Comparison of ENCODE assay signal across 9 cellular contexts in the genomic region with DNA sequence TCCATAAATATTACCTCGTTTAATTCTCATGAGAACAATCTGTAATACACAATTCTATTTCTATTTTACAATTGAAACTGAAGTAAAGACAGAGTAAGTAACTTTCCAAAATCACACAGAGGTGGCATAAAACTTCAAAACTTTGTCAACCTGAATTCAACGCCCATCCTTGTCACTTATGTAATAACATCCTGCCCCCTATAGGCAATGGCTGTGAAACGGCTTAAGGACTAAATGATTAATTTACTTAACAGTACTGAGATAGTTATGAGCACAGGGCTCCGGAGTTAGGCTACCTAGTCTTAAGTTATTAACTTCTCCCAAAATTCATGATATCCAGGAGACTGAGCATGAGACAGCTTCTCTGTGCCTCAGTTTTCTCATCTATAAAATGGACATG.
DNase-seq lines count a peak whose midpoint lies in the region; ATAC-seq and TF ChIP-seq lines count a peak whose summit lies in the region.
"Had no signal": no experiment of that assay in that cellular context is flagged by ENCODE, and none has a peak within 500 bp of the region (broad histone marks: within the 10 kb centered on the region; RNA-seq: fewer than 3 reads in every experiment).

No MANE protein-coding gene starts in this region.

- no peak overlapping the region for H3K27ac Mint-ChIP-seq in activated CD4-positive, alpha-beta T cell treated with anti-CD3 and anti-CD28 coated beads for 36 hours
- H3K27ac Mint-ChIP-seq: stimulated activated naive CD8-positive, alpha-beta T cell treated with anti-CD3 and anti-CD28 coated beads, Interleukin-15, Interleukin-2, amounts not matched to agents 100 ng/mL and 50 ng/mL, for 24 hours had no signal

- no peak overlapping the region for H3K27ac ChIP-seq in tibial nerve

- no peaks in the 10 kb centered on the region for H3K4me1 Mint-ChIP-seq in activated CD4-positive, alpha-beta T cell treated with anti-CD3 and anti-CD28 coated beads for 36 hours

- WGBS in tibial nerve, 2 donors: 21 to 24% methylated on average over 4 of the region's 4 CpGs

- no peaks in the 10 kb centered on the region for H3K36me3 Mint-ChIP-seq in activated CD4-positive, alpha-beta T cell treated with anti-CD3 and anti-CD28 coated beads for 36 hours (ENCODE audit: low read depth)

- H3K4me3 ChIP-seq in epithelial cell of proximal tubule (ENCODE audit: low read depth, low read length): no peak overlapping the region
- H3K4me3 ChIP-seq in tibial nerve: no peak overlapping the region

- no peak overlapping the region for H3K4me3 Mint-ChIP-seq in activated CD4-positive, alpha-beta T cell treated with anti-CD3 and anti-CD28 coated beads for 36 hours
- H3K4me3 Mint-ChIP-seq: stimulated activated naive CD8-positive, alpha-beta T cell treated with anti-CD3 and anti-CD28 coated beads, Interleukin-15, Interleukin-2, amounts not matched to agents 100 ng/mL and 50 ng/mL, for 24 hours had no signal

- TF ChIP-seq EP300 in tibial nerve (IDR thresholded peaks at IDR 0.05): no peak

- H3K9me3 Mint-ChIP-seq in activated CD4-positive, alpha-beta T cell treated with anti-CD3 and anti-CD28 coated beads for 36 hours (ENCODE audit: low read depth): no peaks in the 10 kb centered on the region
- H3K9me3 Mint-ChIP-seq: stimulated activated naive CD8-positive, alpha-beta T cell treated with anti-CD3 and anti-CD28 coated beads, Interleukin-15, Interleukin-2, amounts not matched to agents 100 ng/mL and 50 ng/mL, for 24 hours had no signal

- no peak for ATAC-seq in activated CD4-positive, alpha-beta T cell treated with anti-CD3 and anti-CD28 coated beads for 36 hours
- no peak for ATAC-seq in GM21447 (IDR thresholded peaks at IDR 0.05; ENCODE audit: unreplicated experiment)
- ATAC-seq in GM21515 (IDR thresholded peaks at IDR 0.05; ENCODE audit: unreplicated experiment): no peak
- ATAC-seq in HG03159 (IDR thresholded peaks at IDR 0.05; ENCODE audit: unreplicated experiment): no peak

- POLR2A ChIA-PET in activated CD4-positive, alpha-beta T cell treated with anti-CD3 and anti-CD28 coated beads for 36 hours (lab: Charles Lee): no interaction called here

- no peaks in the 10 kb centered on the region for H3K27me3 ChIP-seq in tibial nerve

- no peaks in the 10 kb centered on the region for H3K36me3 ChIP-seq in tibial nerve

- no peak for TF ChIP-seq POLR2A in tibial nerve (IDR thresholded peaks at IDR 0.05)

- H3K4me1 ChIP-seq in tibial nerve: no peaks in the 10 kb centered on the region

- CTCF ChIA-PET in activated CD4-positive, alpha-beta T cell treated with anti-CD3 and anti-CD28 coated beads for 36 hours (lab: Charles Lee): interaction anchor here (0.6 to 1.3 kb wide), 2 partner anchors 12 to 32 kb away, joined by 3 to 6 read pairs; no protein-coding TSS in a partner anchor

- no peaks in the 10 kb centered on the region for H3K9me3 ChIP-seq in tibial nerve

- DNase-seq in activated CD4-positive, alpha-beta T cell treated with anti-CD3 and anti-CD28 coated beads for 36 hours: peak; percentile 18
- DNase-seq in activated CD4-positive, alpha-beta T cell treated with anti-CD3 and anti-CD28 coated beads, Interleukin-2, amount 50 U/mL, for 4 hours: no peak
- DNase-seq in NCI-H748 treated with DMSO at 0.1 percent for 48 hours (lab: John Stamatoyannopoulos, UW) (peak; percentile 39), epithelial cell of proximal tubule (ENCODE audit: low read depth) (no peak), tibial nerve (ENCODE audit: low spot score in 2 of 2) (peak in 1 of 2 donors; percentile 15)

- TF ChIP-seq CTCF in epithelial cell of proximal tubule (conservative IDR thresholded peaks at IDR 0.05; ENCODE audit: low read depth, low read length) (peak; percentile 75), tibial nerve (IDR thresholded peaks at IDR 0.05) (peak in 3 of 5 experiments; percentile 10 to 41 (median 11))

- intact Hi-C loops in activated CD4-positive, alpha-beta T cell treated with anti-CD3 and anti-CD28 coated beads for 36 hours (cut with DNase I, micrococcal nuclease): loop anchor here in 1 of 2 experiments (2.0 kb wide), 1 partner anchor 382 kb away; no protein-coding TSS in a partner anchor

- peaks cover 19% of the 10 kb centered on the region for H3K27me3 Mint-ChIP-seq in activated CD4-positive, alpha-beta T cell treated with anti-CD3 and anti-CD28 coated beads for 36 hours

Comparison
In these comparisons a context has a peak if more than half of its experiments do, and no peak if none do; other contexts are left out.
1. DNase-seq: peak in activated CD4-positive, alpha-beta T cell treated with anti-CD3 and anti-CD28 coated beads for 36 hours (single experiment) and NCI-H748 treated with DMSO at 0.1 percent for 48 hours (single experiment); none in activated CD4-positive, alpha-beta T cell treated with anti-CD3 and anti-CD28 coated beads, Interleukin-2, amount 50 U/mL, for 4 hours (0 of 2) and epithelial cell of proximal tubule (single experiment).